1 cellular context compared by ENCODE assay signal in genomic region chr12:74984631-74985030, GRCh38.
TF ChIP-seq lines count a peak whose summit lies in the region.

No MANE protein-coding gene starts in this region.

TF ChIP-seq in HepG2, 621 proteins besides CTCF, POLR2A, EP300 and RAD21 (continued from another document):
- no peak for TF ChIP-seq SP1 (IDR thresholded peaks at IDR 0.05)
- TF ChIP-seq SP1 (CRISPR knock-in tag; IDR thresholded peaks at IDR 0.05): no peak
- TF ChIP-seq ZNF746 (CRISPR knock-in tag; IDR thresholded peaks at IDR 0.05): no peak
- TF ChIP-seq ZNF639 (CRISPR knock-in tag; conservative IDR thresholded peaks at IDR 0.05): no peak
- TF ChIP-seq SNAPC5 (CRISPR knock-in tag; IDR thresholded peaks at IDR 0.05; ENCODE audit: borderline replicate concordance): no peak
- no peak for TF ChIP-seq ZNF660 (CRISPR knock-in tag; IDR thresholded peaks at IDR 0.05; ENCODE audit: borderline replicate concordance, low read depth)
- no peak for TF ChIP-seq GATAD2A (CRISPR knock-in tag; IDR thresholded peaks at IDR 0.05)
- no peak for TF ChIP-seq RAD51 (IDR thresholded peaks at IDR 0.05; ENCODE audit: borderline replicate concordance)
- TF ChIP-seq ZNF570 (CRISPR knock-in tag; IDR thresholded peaks at IDR 0.05; ENCODE audit: borderline replicate concordance): no peak
- no peak for TF ChIP-seq PHF20 (CRISPR knock-in tag; IDR thresholded peaks at IDR 0.05)
- TF ChIP-seq ZBTB21 (CRISPR knock-in tag; IDR thresholded peaks at IDR 0.05): no peak
- TF ChIP-seq TEAD3 (CRISPR knock-in tag; optimal IDR thresholded peaks at IDR 0.05; ENCODE audit: borderline replicate concordance): no peak
- no peak for TF ChIP-seq MBD4 (IDR thresholded peaks at IDR 0.05; ENCODE audit: borderline replicate concordance, low read length)
- no peak for TF ChIP-seq ZNF782 (CRISPR knock-in tag; IDR thresholded peaks at IDR 0.05; ENCODE audit: borderline replicate concordance)
- no peak for TF ChIP-seq GFI1 (CRISPR knock-in tag; IDR thresholded peaks at IDR 0.05; ENCODE audit: borderline replicate concordance)
